9 cellular contexts compared by ENCODE assay signal in the genomic region with DNA sequence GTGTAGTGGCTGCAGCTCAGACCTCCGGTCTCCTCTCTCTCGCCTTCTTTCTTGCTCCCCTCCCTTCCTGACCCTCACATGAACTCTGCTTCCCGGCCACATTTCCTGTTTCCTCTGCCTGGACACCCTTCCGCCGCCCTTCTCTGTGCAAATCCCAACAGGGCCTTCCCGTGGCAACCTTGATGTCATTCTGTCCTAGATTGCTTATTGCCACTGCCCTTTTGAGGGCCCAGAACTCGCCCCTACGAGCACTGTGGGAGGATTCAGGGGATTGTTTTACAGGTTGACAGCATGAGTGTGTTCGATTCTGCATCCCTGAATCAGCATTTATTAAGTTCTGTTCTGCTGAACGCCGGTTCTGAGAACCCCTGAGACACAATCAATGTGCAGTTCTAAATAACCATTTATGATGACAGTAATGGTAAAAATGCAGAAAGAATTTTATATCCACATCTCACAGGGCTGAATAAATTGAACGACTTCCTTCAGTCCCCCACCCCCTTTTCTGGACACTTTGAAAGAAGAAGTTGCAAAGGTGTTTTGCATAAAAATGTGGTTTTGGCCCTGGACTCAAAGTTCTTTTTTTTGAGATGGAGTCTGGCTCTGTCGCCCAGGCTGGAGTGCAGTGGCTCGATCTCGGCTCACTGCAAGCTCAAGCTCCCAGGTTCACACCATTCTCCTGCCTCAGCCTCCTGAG. TPM values are rescaled to one million over a fixed set of nuclear protein-coding genes. Genes with fewer than 3 reads are reported as not detected.
DNase-seq lines count a peak whose midpoint lies in the region; ATAC-seq and TF ChIP-seq lines count a peak whose summit lies in the region.
"Had no signal": no experiment of that assay in that cellular context is flagged by ENCODE, and none has a peak within 500 bp of the region (broad histone marks: within the 10 kb centered on the region; RNA-seq: fewer than 3 reads in every experiment).

No MANE protein-coding gene starts in this region.

- peak overlapping the region; percentile 65 for H3K9ac ChIP-seq in Karpas-422 (ENCODE audit: low read length)

- in situ Hi-C loops in GM13977 (cut with MboI; ENCODE audit: low pct_unique_long_range_greater_than_20kb, low sequenced_read_pairs, unreplicated experiment), result no loop called here

- H3K27me3 Mint-ChIP-seq in activated T-helper 17 cell treated with anti-CD3 and anti-CD28 coated beads, Interleukin-2, amount 50 U/mL, for 72 hours, result no peaks in the 10 kb centered on the region
- H3K27me3 Mint-ChIP-seq in effector memory CD8-positive, alpha-beta T cell, result peaks cover 15 to 30% of the 10 kb centered on the region in 2 donors

- H3K4me1 ChIP-seq in Karpas-422 (ENCODE audit: low read length) (peaks cover 26% of the 10 kb centered on the region), left lung (peaks cover 8 to 64% of the 10 kb centered on the region in 2 donors)

- H3K36me3 ChIP-seq in Karpas-422 (ENCODE audit: insufficient read depth, low read length) (no peaks in the 10 kb centered on the region), left lung (peaks cover 0 to 35% of the 10 kb centered on the region in 2 donors)

- peak; percentile 26 for ATAC-seq in activated T-helper 17 cell treated with anti-CD3 and anti-CD28 coated beads, Interleukin-2, amount 50 U/mL, for 72 hours (replicated peaks)
- peak; percentile 73 for ATAC-seq in left lung
- ATAC-seq in effector memory CD8-positive, alpha-beta T cell (replicated peaks), result no peak

- no peaks in the 10 kb centered on the region for H3K36me3 Mint-ChIP-seq in activated T-helper 17 cell treated with anti-CD3 and anti-CD28 coated beads, Interleukin-2, amount 50 U/mL, for 72 hours (ENCODE audit: low read depth)
- H3K36me3 Mint-ChIP-seq in effector memory CD8-positive, alpha-beta T cell (ENCODE audit: insufficient read depth), result no peaks in the 10 kb centered on the region

- H3K4me3 ChIP-seq in Karpas-422 (ENCODE audit: low read length) (peak overlapping the region; percentile 58), left lung (peak overlapping the region in 1 of 2 donors; percentile 18)

- H3K27ac Mint-ChIP-seq in activated T-helper 17 cell treated with anti-CD3 and anti-CD28 coated beads, Interleukin-2, amount 50 U/mL, for 72 hours, result peak overlapping the region; percentile 89
- peak overlapping the region in 1 of 2 donors; percentile 21 for H3K27ac Mint-ChIP-seq in effector memory CD8-positive, alpha-beta T cell

- H3K4me3 Mint-ChIP-seq in activated T-helper 17 cell treated with anti-CD3 and anti-CD28 coated beads, Interleukin-2, amount 50 U/mL, for 72 hours, result peak overlapping the region; percentile 74
- peak overlapping the region in 1 of 2 donors; percentile 42 for H3K4me3 Mint-ChIP-seq in effector memory CD8-positive, alpha-beta T cell

- no peaks in the 10 kb centered on the region for H3K9me2 ChIP-seq in Karpas-422 (replicated peaks; ENCODE audit: insufficient read depth, low read length)

- H3K9me3 Mint-ChIP-seq in activated T-helper 17 cell treated with anti-CD3 and anti-CD28 coated beads, Interleukin-2, amount 50 U/mL, for 72 hours, result no peaks in the 10 kb centered on the region
- no peaks in the 10 kb centered on the region for H3K9me3 Mint-ChIP-seq in effector memory CD8-positive, alpha-beta T cell

- H4K20me1 ChIP-seq in Karpas-422 (ENCODE audit: insufficient read depth, low read depth, low read length), result no peaks in the 10 kb centered on the region

- intact Hi-C loops in left lung (cut with DNase I), result no loop called here

- TF ChIP-seq CTCF in left lung (IDR thresholded peaks at IDR 0.05) (no peak), GM13977 (IDR thresholded peaks at IDR 0.05; ENCODE audit: extremely low read depth, insufficient read depth, missing control alignments) (no peak)

- H3K27me3 ChIP-seq in Karpas-422 (ENCODE audit: low read length) (no peaks in the 10 kb centered on the region), left lung (no peaks in the 10 kb centered on the region)

- H3K27ac ChIP-seq in Karpas-422 (ENCODE audit: low read length), result peak overlapping the region; percentile 85
- H3K27ac ChIP-seq in left lung, result peak overlapping the region in 1 of 2 donors; percentile 79
- peak overlapping the region; percentile 20 for H3K27ac ChIP-seq in temporal lobe (ENCODE audit: low read depth, low read length)

- H3K4me1 Mint-ChIP-seq in activated T-helper 17 cell treated with anti-CD3 and anti-CD28 coated beads, Interleukin-2, amount 50 U/mL, for 72 hours, result peaks cover 7% of the 10 kb centered on the region
- H3K4me1 Mint-ChIP-seq in effector memory CD8-positive, alpha-beta T cell (ENCODE audit: low read depth in 2 of 2), result peaks cover 5 to 14% of the 10 kb centered on the region in 2 donors

- no peaks in the 10 kb centered on the region for H3K79me2 ChIP-seq in Karpas-422 (ENCODE audit: low read length)

- DNase-seq in Karpas-422, result peak; percentile 88
- peak; percentile 52 to 76 for DNase-seq in left lung
- DNase-seq in effector memory CD8-positive, alpha-beta T cell, result no peak
- DNase-seq in GM13977 (ENCODE audit: low spot score), result no peak
- DNase-seq in iPS-NIHi11 (ENCODE audit: low spot score), result no peak
- DNase-seq: T-helper 9 cell had no signal

- H3K9me3 ChIP-seq in Karpas-422 (ENCODE audit: low read length) (no peaks in the 10 kb centered on the region), left lung (no peaks in the 10 kb centered on the region)

- peak overlapping the region; percentile 87 for H3K4me2 ChIP-seq in Karpas-422 (ENCODE audit: low read depth, low read length, poor library complexity, severe bottlenecking)

- peak overlapping the region; percentile 95 for H2AFZ ChIP-seq in Karpas-422 (ENCODE audit: low read length)

RNA-seq across cellular contexts. Expression of gene BATF2, which starts 6.4 kb away (rescaled TPM):
- total RNA-seq in Karpas-422 (2014; rRNA removed; shearing (Covaris generic); ENCODE audit: low replicate concordance), result 0.18 and 1.1 TPM in 2 replicates
- under 1 TPM; 0.28 to 0.37 TPM for total RNA-seq in activated T-helper 17 cell treated with anti-CD3 and anti-CD28 coated beads, Interleukin-2, amount 50 U/mL, for 72 hours
- total RNA-seq in left lung (1 to 10 TPM; 3.2 to 8.1 TPM), temporal lobe (not detected)

RNA-seq across cellular contexts. Expression of gene MAJIN, which starts 18.5 kb away (rescaled TPM):
- not detected in 2 replicates for total RNA-seq in Karpas-422 (2014; rRNA removed; shearing (Covaris generic); ENCODE audit: low replicate concordance)
- total RNA-seq in activated T-helper 17 cell treated with anti-CD3 and anti-CD28 coated beads, Interleukin-2, amount 50 U/mL, for 72 hours, result 1 to 10 TPM in 1 of 2 donors, not detected in 1; 1.1 TPM
- total RNA-seq in left lung, result not detected
- total RNA-seq in temporal lobe, result not detected
- total RNA-seq: pulmonary artery endothelial cell had no signal

RNA-seq across cellular contexts. Expression of gene ARL2, which starts 23.6 kb away (rescaled TPM):
- total RNA-seq in Karpas-422 (2014; rRNA removed; shearing (Covaris generic); ENCODE audit: low replicate concordance), result 28.9 and 44.4 TPM in 2 replicates
- 10 to 100 TPM; 60.4 to 90.5 TPM for total RNA-seq in activated T-helper 17 cell treated with anti-CD3 and anti-CD28 coated beads, Interleukin-2, amount 50 U/mL, for 72 hours
- 10 to 100 TPM; 85.3 to 89.9 TPM for total RNA-seq in left lung
- 47.0 TPM for total RNA-seq in temporal lobe

RNA-seq across cellular contexts. Expression of gene SNX15, which starts 36.9 kb away (rescaled TPM):
- total RNA-seq in Karpas-422 (2014; rRNA removed; shearing (Covaris generic); ENCODE audit: low replicate concordance), result 14.2 and 17.6 TPM in 2 replicates
- 10 to 100 TPM; 13.5 to 14.4 TPM for total RNA-seq in activated T-helper 17 cell treated with anti-CD3 and anti-CD28 coated beads, Interleukin-2, amount 50 U/mL, for 72 hours
- 10 to 100 TPM; 22.6 to 27.4 TPM for total RNA-seq in left lung
- total RNA-seq in temporal lobe, result 11.8 TPM

RNA-seq across cellular contexts. Expression of gene SAC3D1, which starts 50.6 kb away (rescaled TPM):
- total RNA-seq in Karpas-422 (2014; rRNA removed; shearing (Covaris generic); ENCODE audit: low replicate concordance), result 1.9 and 11.9 TPM in 2 replicates
- 10 to 100 TPM; 12.3 to 20.1 TPM for total RNA-seq in activated T-helper 17 cell treated with anti-CD3 and anti-CD28 coated beads, Interleukin-2, amount 50 U/mL, for 72 hours
- total RNA-seq in left lung (10 to 100 TPM; 13.2 to 15.4 TPM), temporal lobe (3.0 TPM)

Comparison
In these comparisons a context has a peak if more than half of its experiments do, and no peak if none do; other contexts are left out.
1. DNase-seq: peak in Karpas-422 (single experiment) and left lung (2 of 2); none in effector memory CD8-positive, alpha-beta T cell (0 of 3), GM13977 (single experiment) and iPS-NIHi11 (single experiment).